In the genomic region with DNA sequence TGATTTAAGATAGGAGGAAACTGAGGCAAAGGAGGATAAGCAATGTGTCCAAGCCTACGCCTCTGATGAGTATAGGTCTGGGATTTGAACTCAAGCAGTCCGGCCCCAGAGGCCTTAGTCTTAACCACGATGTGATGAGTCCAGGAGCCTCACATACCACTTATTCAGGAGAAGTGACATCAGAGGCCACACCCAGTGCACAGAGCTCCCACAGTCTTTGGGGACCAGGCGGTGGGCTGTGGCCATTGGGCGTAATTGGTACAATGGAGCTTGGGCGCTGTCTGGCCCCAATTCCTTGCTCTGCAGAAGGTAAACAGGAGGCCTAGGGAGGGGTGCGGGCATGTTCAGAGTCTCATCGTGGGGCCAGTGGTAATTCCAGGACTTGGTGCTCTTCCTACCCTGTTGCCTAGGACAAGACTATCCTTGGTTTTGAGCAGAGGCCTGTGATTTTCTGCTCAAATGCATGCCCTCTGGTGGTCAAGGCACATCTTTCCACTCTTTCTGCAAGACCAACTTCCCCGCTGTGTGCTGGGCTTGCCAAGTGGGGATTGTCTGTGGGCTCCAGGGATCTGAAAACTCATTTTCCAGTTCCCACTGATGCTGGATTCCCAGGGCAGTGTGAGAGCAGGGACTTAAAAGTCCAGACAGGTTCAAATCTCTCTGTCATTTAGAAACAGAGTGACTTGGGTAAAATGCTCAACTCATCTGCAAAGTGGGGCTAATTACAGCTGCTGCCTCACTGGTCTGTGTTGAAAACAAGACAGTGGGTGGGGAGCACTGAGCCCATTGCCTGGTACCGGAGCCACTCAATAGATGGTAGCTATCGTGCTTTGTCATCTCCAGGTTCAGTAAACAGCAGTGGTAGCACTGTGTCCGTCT, we compare ENCODE assay signal across 8 cellular contexts. TPM values are rescaled to one million over a fixed set of nuclear protein-coding genes. Genes with fewer than 3 reads are reported as not detected.
DNase-seq lines count a peak whose midpoint lies in the region; ATAC-seq, FAIRE-seq and TF ChIP-seq lines count a peak whose summit lies in the region.

No MANE protein-coding gene starts in this region.

- no peaks in the 10 kb centered on the region for H3K9me2 ChIP-seq in OCI-LY1 (ENCODE audit: low read depth, low read length)

- H3K9me1 ChIP-seq in keratinocyte (ENCODE audit: control insufficient read depth, extremely low read depth, insufficient read depth, low read length): peaks cover 4% of the 10 kb centered on the region

- H2AFZ ChIP-seq in OCI-LY1 (ENCODE audit: low read length): no peak overlapping the region
- no peak overlapping the region for H2AFZ ChIP-seq in keratinocyte (ENCODE audit: control insufficient read depth, low read length)

- H3K4me3 ChIP-seq in BLaER1 (no peak overlapping the region), OCI-LY1 (ENCODE audit: low read depth, low read length, poor library complexity, severe bottlenecking) (no peak overlapping the region), cardiac fibroblast (replicated peaks in 1 of 2; ENCODE audit: low read depth in 2 of 2, low read length in 2 of 2) (no peak overlapping the region), keratinocyte (ENCODE audit: control insufficient read depth in 2 of 3, extremely low read depth in 1 of 3, insufficient read depth in 2 of 3, low read depth in 1 of 3, low read length in 3 of 3) (no peak overlapping the region), subcutaneous abdominal adipose tissue (ENCODE audit: low read depth in 1 of 5, low read length in 5 of 5) (no peak overlapping the region)

- no peak for TF ChIP-seq POLR2A in GM18505 (IDR thresholded peaks at IDR 0.05; ENCODE audit: borderline replicate concordance, extremely low read depth, insufficient read depth, insufficient read length)

- no peak overlapping the region for H3K9ac ChIP-seq in BLaER1
- no peak overlapping the region for H3K9ac ChIP-seq in OCI-LY1 (ENCODE audit: low read length)
- H3K9ac ChIP-seq in keratinocyte (ENCODE audit: control insufficient read depth, extremely low read depth, insufficient read depth, low read length): no peak overlapping the region
- H3K9ac ChIP-seq in subcutaneous abdominal adipose tissue (ENCODE audit: low read length in 5 of 5): peak overlapping the region in 1 of 5 donors; percentile 7

- dilution Hi-C loops in keratinocyte (cut with MboI; ENCODE audit: extremely low pct_ligation_motif_present, low sequenced_read_pairs): no loop called here

- no peaks in the 10 kb centered on the region for H3K79me2 ChIP-seq in OCI-LY1 (ENCODE audit: insufficient read depth, low read length)
- H3K79me2 ChIP-seq in keratinocyte (ENCODE audit: control insufficient read depth, insufficient read depth, low read length): peaks cover 84% of the 10 kb centered on the region

- ATAC-seq in GM18505 (IDR thresholded peaks at IDR 0.05; ENCODE audit: unreplicated experiment) (peak; percentile 50), HG02870 (IDR thresholded peaks at IDR 0.05; ENCODE audit: unreplicated experiment) (no peak), GM18861 (IDR thresholded peaks at IDR 0.05; ENCODE audit: unreplicated experiment) (no peak)

- peak; percentile 86 to 89 for DNase-seq in cardiac fibroblast (ENCODE audit: low read depth in 2 of 2)
- no peak for DNase-seq in keratinocyte (ENCODE audit: low read depth, low spot score)

- no peaks in the 10 kb centered on the region for H3K9me3 ChIP-seq in BLaER1
- no peaks in the 10 kb centered on the region for H3K9me3 ChIP-seq in OCI-LY1 (ENCODE audit: low read length)
- no peaks in the 10 kb centered on the region for H3K9me3 ChIP-seq in keratinocyte (ENCODE audit: control insufficient read depth, low read depth, low read length)
- H3K9me3 ChIP-seq in subcutaneous abdominal adipose tissue (ENCODE audit: control insufficient read depth in 5 of 5, low read length in 5 of 5): no peaks in the 10 kb centered on the region

- H3K27me3 ChIP-seq in BLaER1: no peaks in the 10 kb centered on the region
- no peaks in the 10 kb centered on the region; the same call in 1 of the 2 replicates for H3K27me3 ChIP-seq in OCI-LY1 (ENCODE audit: insufficient read depth, low read length)
- H3K27me3 ChIP-seq in keratinocyte (ENCODE audit: control insufficient read depth, extremely low read depth, insufficient read depth, low read length): no peaks in the 10 kb centered on the region
- no peaks in the 10 kb centered on the region for H3K27me3 ChIP-seq in subcutaneous abdominal adipose tissue (ENCODE audit: control insufficient read depth in 5 of 5, insufficient read depth in 4 of 5, low read length in 5 of 5)

- no peak overlapping the region for H3K27ac ChIP-seq in BLaER1
- no peak overlapping the region for H3K27ac ChIP-seq in OCI-LY1 (ENCODE audit: low read depth, low read length, poor library complexity, severe bottlenecking)
- H3K27ac ChIP-seq in keratinocyte (ENCODE audit: control insufficient read depth, insufficient read depth, low read length): no peak overlapping the region
- peak overlapping the region; percentile 52 for H3K27ac ChIP-seq in subcutaneous abdominal adipose tissue (ENCODE audit: low read depth, low read length)

- no peaks in the 10 kb centered on the region for H3F3A ChIP-seq in OCI-LY1 (ENCODE audit: insufficient read depth, low read length)

- TF ChIP-seq CTCF in OCI-LY1 (IDR thresholded peaks at IDR 0.05; ENCODE audit: low read length): peak; percentile 73
- peak; percentile 71 for TF ChIP-seq CTCF in cardiac fibroblast (IDR thresholded peaks at IDR 0.05; ENCODE audit: low read depth, low read length)
- TF ChIP-seq CTCF in keratinocyte (optimal IDR thresholded peaks at IDR 0.05 in 1 of 3, IDR thresholded peaks at IDR 0.05 in 1 of 3, conservative IDR thresholded peaks at IDR 0.05 in 1 of 3; ENCODE audit: extremely low read depth in 1 of 3, insufficient read depth in 2 of 3, low read length in 3 of 3): peak in 2 of 3 experiments; percentile 54 to 76

- H3K36me3 ChIP-seq in BLaER1 (peaks cover 75% of the 10 kb centered on the region), OCI-LY1 (ENCODE audit: insufficient read depth, low read length) (no peaks in the 10 kb centered on the region; the same call in 1 of the 2 replicates), keratinocyte (ENCODE audit: control insufficient read depth in 2 of 2, extremely low read depth in 1 of 2, insufficient read depth in 2 of 2, low read length in 2 of 2) (peaks cover 30 to 34% of the 10 kb centered on the region in 2 experiments), subcutaneous abdominal adipose tissue (ENCODE audit: control insufficient read depth in 5 of 5, insufficient read depth in 5 of 5, low read length in 5 of 5) (peaks cover 0 to 56% (median 39%) of the 10 kb centered on the region in 5 donors)

- peaks cover 97% of the 10 kb centered on the region for H4K20me1 ChIP-seq in BLaER1
- no peaks in the 10 kb centered on the region for H4K20me1 ChIP-seq in OCI-LY1 (ENCODE audit: insufficient read depth, low read length)
- peaks cover 6% of the 10 kb centered on the region for H4K20me1 ChIP-seq in keratinocyte (ENCODE audit: control insufficient read depth, extremely low read depth, insufficient read depth, low read length)

- H3K4me1 ChIP-seq in BLaER1 (peaks cover 24% of the 10 kb centered on the region), OCI-LY1 (ENCODE audit: insufficient read depth, low read length, severe bottlenecking) (no peaks in the 10 kb centered on the region), keratinocyte (ENCODE audit: control insufficient read depth, extremely low read depth, insufficient read depth, low read length) (peaks cover 22% of the 10 kb centered on the region), subcutaneous abdominal adipose tissue (ENCODE audit: control insufficient read depth in 5 of 5, insufficient read depth in 5 of 5, low read length in 5 of 5) (peaks cover 14 to 72% (median 41%) of the 10 kb centered on the region in 5 donors)

- H3K4me2 ChIP-seq in BLaER1: peak overlapping the region; percentile 8; the same call in 1 of the 2 replicates
- no peak overlapping the region for H3K4me2 ChIP-seq in OCI-LY1 (ENCODE audit: low read length)
- no peak overlapping the region for H3K4me2 ChIP-seq in keratinocyte (ENCODE audit: control insufficient read depth, extremely low read depth, insufficient read depth, low read depth, low read length)

- peak; percentile 58 for FAIRE-seq in keratinocyte (lab: Jason Lieb, UNC)

RNA-seq across cellular contexts. Expression of gene NDST1, which starts 15.8 kb away (rescaled TPM):
- 24.9 to 43.5 TPM (median 36.2 TPM) in 3 replicates for polyA plus RNA-seq in keratinocyte
- 8.3 TPM for polyA plus RNA-seq in keratinocyte (2011; ENCODE audit: low read depth)
- polyA plus RNA-seq in keratinocyte (2011; cell fraction: cytosol; rRNA removed): 31.9 and 37.2 TPM in 2 replicates
- 106 and 123 TPM in 2 replicates for polyA plus RNA-seq in keratinocyte (2011; cell fraction: nucleus; rRNA removed)
- polyA plus RNA-seq in keratinocyte (2012; ENCODE audit: low replicate concordance): 21.8 and 60.7 TPM in 2 replicates
- 60.2 to 180 TPM (median 69.9 TPM) in 3 replicates for polyA minus RNA-seq in keratinocyte
- 62.7 TPM for polyA minus RNA-seq in keratinocyte (2011; cell fraction: cytosol; rRNA and poly(A)+ RNA removed)
- 122 and 151 TPM in 2 replicates for polyA minus RNA-seq in keratinocyte (2011; cell fraction: nucleus; rRNA and poly(A)+ RNA removed)
